18 cellular contexts compared by ENCODE assay signal in genomic region chr5:157983906-157984551, GRCh38.
DNase-seq lines count a peak whose midpoint lies in the region; ATAC-seq and TF ChIP-seq lines count a peak whose summit lies in the region.
"Had no signal": no experiment of that assay in that cellular context is flagged by ENCODE, and none has a peak within 500 bp of the region (broad histone marks: within the 10 kb centered on the region; RNA-seq: fewer than 3 reads in every experiment).

No MANE protein-coding gene starts in this region.

- no peak for TF ChIP-seq CTCF in foreskin fibroblast (IDR thresholded peaks at IDR 0.05; ENCODE audit: low read depth, low read length)

- H3K27ac ChIP-seq in right cardiac atrium (ENCODE audit: low read length) (no peak overlapping the region), rectal smooth muscle tissue (ENCODE audit: low read depth, low read length) (peak overlapping the region; percentile 50)
- H3K27ac ChIP-seq: 22Rv1, A549, C4-2B had no signal

- in situ Hi-C loops in G401 (cut with HindIII; ENCODE audit: low sequenced_read_pairs) = no loop called here

- no peak overlapping the region for H3K9ac ChIP-seq in rectal smooth muscle tissue (ENCODE audit: low read length)

- intact Hi-C loops in Right ventricle myocardium inferior (cut with DNase I) = no loop called here
- intact Hi-C loops in cardiac septum (cut with DNase I) = no loop called here
- intact Hi-C loops in right cardiac atrium (cut with DNase I) = no loop called here

- no peaks in the 10 kb centered on the region for H3K36me3 ChIP-seq in rectal smooth muscle tissue (ENCODE audit: control insufficient read depth, insufficient read depth, low read length)
- H3K36me3 ChIP-seq: HAP-1 had no signal

- no peaks in the 10 kb centered on the region for H3K27me3 ChIP-seq in right cardiac atrium (ENCODE audit: control insufficient read depth, insufficient read depth)
- no peaks in the 10 kb centered on the region for H3K27me3 ChIP-seq in rectal smooth muscle tissue (ENCODE audit: control insufficient read depth, insufficient read depth, low read length)

- H3K9me3 ChIP-seq in right cardiac atrium (ENCODE audit: control insufficient read depth, low read length) = no peaks in the 10 kb centered on the region
- H3K9me3 ChIP-seq: A549, Caco-2, HAP-1 had no signal

- DNase-seq in Right ventricle myocardium inferior (ENCODE audit: missing footprints) (no peak), cardiac septum (ENCODE audit: low spot score) (no peak), G401 (ENCODE audit: low spot score) (peak; percentile 48), right cardiac atrium (peak in 1 of 3 donors; percentile 81), foreskin fibroblast (no peak)
- DNase-seq: AML-193; Caco-2; CD4-positive, alpha-beta T cell; DMS153; DMS79; GF-D8 had no signal

- 31% methylated on average over 3 of the region's 3 CpGs for WGBS in right cardiac atrium

- ATAC-seq in Right ventricle myocardium inferior (peak; percentile 72), right cardiac atrium (peak; percentile 49 to 55), GM18498 (IDR thresholded peaks at IDR 0.05; ENCODE audit: unreplicated experiment) (no peak)
- ATAC-seq: A549, HepG2 had no signal

- H3K4me1 ChIP-seq in right cardiac atrium (ENCODE audit: control insufficient read depth, insufficient read depth, low read length) (peaks cover 5% of the 10 kb centered on the region), rectal smooth muscle tissue (ENCODE audit: control insufficient read depth, insufficient read depth, low read length) (peaks cover 8% of the 10 kb centered on the region)
- H3K4me1 ChIP-seq: A549, HAP-1 had no signal

- H3K4me3 ChIP-seq in right cardiac atrium (ENCODE audit: low read length) (no peak overlapping the region), rectal smooth muscle tissue (ENCODE audit: low read length) (no peak overlapping the region), foreskin fibroblast (ENCODE audit: low read depth in 1 of 2, low read length in 2 of 2) (no peak overlapping the region)
- H3K4me3 ChIP-seq: A549, HAP-1 had no signal
